1 cellular context compared by ENCODE assay signal in genomic region chr6:56954389-56955170, GRCh38.
A peak's percentile ranks its signal among the peaks of the same experiment; 100 is the strongest.
TF ChIP-seq lines count a peak whose summit lies in the region.

BEND6 (plus strand) TSS chr6:56955107; CDS start chr6:56981811, 26,704 bp downstream.

TF ChIP-seq in K562, 482 proteins besides CTCF, POLR2A, EP300 and RAD21 (continued from another document and continues in another):
- TF ChIP-seq ELK3 (CRISPR knock-in tag; IDR thresholded peaks at IDR 0.05) (no peak), DACH1 (IDR thresholded peaks at IDR 0.05; ENCODE audit: partially characterized antibody) (no peak), ZBTB2 (IDR thresholded peaks at IDR 0.05) (no peak), FIP1L1 (IDR thresholded peaks at IDR 0.05; ENCODE audit: low read depth, low read length, poor library complexity, severe bottlenecking) (no peak), MLX (CRISPR knock-in tag; conservative IDR thresholded peaks at IDR 0.05) (no peak), CCAR2 (IDR thresholded peaks at IDR 0.05; ENCODE audit: low read depth, low read length) (no peak), ZNF263 (CRISPR knock-in tag; IDR thresholded peaks at IDR 0.05; ENCODE audit: borderline replicate concordance) (peak; percentile 25; the same call in 1 of the 2 replicates), ZNF609 (CRISPR knock-in tag; IDR thresholded peaks at IDR 0.05; ENCODE audit: borderline replicate concordance) (no peak), E2F8 (IDR thresholded peaks at IDR 0.05; ENCODE audit: low read depth, partially characterized antibody) (no peak), SMARCB1 (IDR thresholded peaks at IDR 0.05; ENCODE audit: insufficient read length, low read depth) (no peak), ZNF274 (IDR thresholded peaks at IDR 0.05; ENCODE audit: borderline replicate concordance, low read depth, low read length) (no peak), KLF6 (CRISPR knock-in tag; IDR thresholded peaks at IDR 0.05; ENCODE audit: borderline replicate concordance) (no peak), POLR2H (tag; IDR thresholded peaks at IDR 0.05; ENCODE audit: low read depth) (no peak), MEF2D (tag; conservative IDR thresholded peaks at IDR 0.05; ENCODE audit: low read depth) (no peak), MXD1 (CRISPR knock-in tag; IDR thresholded peaks at IDR 0.05; ENCODE audit: borderline replicate concordance, poor library complexity, severe bottlenecking) (peak; percentile 40), PATZ1 (CRISPR knock-in tag; IDR thresholded peaks at IDR 0.05; ENCODE audit: borderline replicate concordance) (no peak), MXI1 (IDR thresholded peaks at IDR 0.05; ENCODE audit: low read depth, low read length) (no peak), E2F4 (CRISPR knock-in tag; IDR thresholded peaks at IDR 0.05; ENCODE audit: low read depth) (no peak), GABPA (tag; conservative IDR thresholded peaks at IDR 0.05; ENCODE audit: low read depth) (no peak), ZNF778 (CRISPR knock-in tag; IDR thresholded peaks at IDR 0.05) (no peak), HMG20B (CRISPR knock-in tag; IDR thresholded peaks at IDR 0.05) (no peak), SNRNP70 (optimal IDR thresholded peaks at IDR 0.05; ENCODE audit: low read depth, low read length) (no peak), ZBTB40 (IDR thresholded peaks at IDR 0.05) (peak; percentile 28; the same call in 1 of the 2 replicates), ZBTB40 (CRISPR knock-in tag; IDR thresholded peaks at IDR 0.05) (no peak), CREB3L1 (IDR thresholded peaks at IDR 0.05; ENCODE audit: borderline replicate concordance, low read depth) (no peak)
